17 cellular contexts compared by ENCODE assay signal in genomic region chr19:12701596-12702282, GRCh38. TPM values are rescaled to one million over a fixed set of nuclear protein-coding genes. Genes with fewer than 3 reads are reported as not detected.
DNase-seq lines count a peak whose midpoint lies in the region; TF ChIP-seq lines count a peak whose summit lies in the region.
"Had no signal": no experiment of that assay in that cellular context is flagged by ENCODE, and none has a peak within 500 bp of the region (broad histone marks: within the 10 kb centered on the region; RNA-seq: fewer than 3 reads in every experiment).

No MANE protein-coding gene starts in this region.

- no peak overlapping the region for H3K9ac ChIP-seq in mesenchymal stem cell (ENCODE audit: low read length)
- H3K9ac ChIP-seq: BLaER1 treated with 17β-estradiol and CSF1 and Interleukin-3, amounts not matched to agents 10 nM and 100 nM had no signal

- H4K8ac ChIP-seq in mesenchymal stem cell (ENCODE audit: low read length): no peak overlapping the region

- no peak overlapping the region for H2BK5ac ChIP-seq in mesenchymal stem cell (ENCODE audit: low read depth, low read length, poor library complexity, severe bottlenecking)

- H2BK12ac ChIP-seq in mesenchymal stem cell (ENCODE audit: low read length in 2 of 2): peak overlapping the region in 1 of 2 experiments; percentile 40

- no peak overlapping the region for H2BK120ac ChIP-seq in mesenchymal stem cell (ENCODE audit: low read depth, low read length)

- no peak overlapping the region for H2BK15ac ChIP-seq in mesenchymal stem cell (ENCODE audit: low read depth, poor library complexity, severe bottlenecking)

- TF ChIP-seq CTCF in HEK293 (tag by site-specific recombination; IDR thresholded peaks at IDR 0.05) (no peak), WERI-Rb-1 (IDR thresholded peaks at IDR 0.05; ENCODE audit: low read depth, low read length) (no peak)

- H3K4ac ChIP-seq in mesenchymal stem cell (ENCODE audit: low read depth in 1 of 2, low read length in 2 of 2): no peak overlapping the region

- in situ Hi-C loops in ACHN (cut with HindIII; ENCODE audit: low pct_ligation_motif_present, low pct_unique_long_range_greater_than_20kb, low sequenced_read_pairs): no loop called here

- peaks cover 36 to 86% of the 10 kb centered on the region in 2 experiments for H3K36me3 ChIP-seq in HEK293 (ENCODE audit: control insufficient read depth in 2 of 2, insufficient read depth in 1 of 2, low read length in 2 of 2)
- H3K36me3 ChIP-seq in WERI-Rb-1: peaks cover 77% of the 10 kb centered on the region
- H3K36me3 ChIP-seq in mesenchymal stem cell (ENCODE audit: control insufficient read depth in 1 of 2, insufficient read depth in 2 of 2, low read depth in 1 of 2, low read length in 2 of 2): peaks cover 89 to 90% of the 10 kb centered on the region in 2 experiments

- H3K4me2 ChIP-seq in mesenchymal stem cell (ENCODE audit: low read length, poor library complexity, severe bottlenecking): no peak overlapping the region
- H3K4me2 ChIP-seq: BLaER1 treated with 17β-estradiol and CSF1 and Interleukin-3, amounts not matched to agents 10 nM and 100 nM had no signal

- H3K4me3 ChIP-seq in HEK293 (ENCODE audit: low read depth, low read length) (no peak overlapping the region), WERI-Rb-1 (ENCODE audit: low read depth, low read length) (no peak overlapping the region), mesenchymal stem cell (ENCODE audit: insufficient read depth in 1 of 2, low read depth in 1 of 2, low read length in 2 of 2) (no peak overlapping the region)
- H3K4me3 ChIP-seq: BLaER1 treated with 17β-estradiol and CSF1 and Interleukin-3, amounts not matched to agents 10 nM and 100 nM; SJCRH30 had no signal

- CTCF ChIA-PET in HEK293 (lab: Yijun Ruan, JAX): no interaction called here

- H2AFZ ChIP-seq in mesenchymal stem cell (ENCODE audit: low read depth, low read length): no peak overlapping the region

- H2AK5ac ChIP-seq in mesenchymal stem cell (ENCODE audit: low read length, severe bottlenecking): no peak overlapping the region

- H3K79me1 ChIP-seq in mesenchymal stem cell (replicated peaks; ENCODE audit: low read length, poor library complexity, severe bottlenecking): peaks cover 46% of the 10 kb centered on the region

- no peaks in the 10 kb centered on the region for H3K4me1 ChIP-seq in HEK293 (ENCODE audit: control insufficient read depth, insufficient read depth, low read length)
- H3K4me1 ChIP-seq in mesenchymal stem cell (ENCODE audit: control insufficient read depth, insufficient read depth, low read depth, low read length): peaks cover 2% of the 10 kb centered on the region
- H3K4me1 ChIP-seq: SJCRH30 had no signal

- H3K27ac ChIP-seq in HEK293 (ENCODE audit: extremely low read depth, low read depth, low read length) (no peak overlapping the region), WERI-Rb-1 (no peak overlapping the region), mesenchymal stem cell (ENCODE audit: low read length, poor library complexity, severe bottlenecking) (no peak overlapping the region)
- H3K27ac ChIP-seq: BLaER1 treated with 17β-estradiol and CSF1 and Interleukin-3, amounts not matched to agents 10 nM and 100 nM; SJCRH30 had no signal

- peak overlapping the region; percentile 53 for H4K91ac ChIP-seq in mesenchymal stem cell (ENCODE audit: low read length)

- no peak overlapping the region for H3K23ac ChIP-seq in mesenchymal stem cell (ENCODE audit: low read length in 2 of 2)

- H3K27me3 ChIP-seq in WERI-Rb-1 (ENCODE audit: insufficient read depth, low read depth, severe bottlenecking) (no peaks in the 10 kb centered on the region), mesenchymal stem cell (ENCODE audit: control insufficient read depth in 1 of 2, insufficient read depth in 1 of 2, low read length in 2 of 2) (no peaks in the 10 kb centered on the region)
- H3K27me3 ChIP-seq: BLaER1 treated with 17β-estradiol and CSF1 and Interleukin-3, amounts not matched to agents 10 nM and 100 nM; SJCRH30 had no signal

- POLR2A ChIA-PET in HEK293 (lab: Yijun Ruan, JAX): no interaction called here

- WGBS in mesenchymal stem cell: 95% methylated on average over 33 of the region's 33 CpGs

- peak; percentile 55 for DNase-seq in WERI-Rb-1
- DNase-seq in mesenchymal stem cell: no peak
- no peak for DNase-seq in NCI-H446 treated with DMSO at 0.1 percent for 48 hours (lab: John Stamatoyannopoulos, UW)
- no peak for DNase-seq in SW480 (ENCODE audit: low spot score)
- no peak for DNase-seq in ACHN
- DNase-seq: CD8-positive, alpha-beta memory T cell; DMS79; NCI-H1092 treated with DMSO at 0.1 percent for 48 hours; NCI-H146; NCI-H2081; NCI-H510A; NCI-H774; PC-3; SJCRH30 had no signal

- no peak overlapping the region for H3K14ac ChIP-seq in mesenchymal stem cell (ENCODE audit: low read length in 2 of 2)

- H3K9me3 ChIP-seq in HEK293 (ENCODE audit: control insufficient read depth, insufficient read depth, low read depth, low read length) (no peaks in the 10 kb centered on the region), WERI-Rb-1 (ENCODE audit: severe bottlenecking) (no peaks in the 10 kb centered on the region), mesenchymal stem cell (ENCODE audit: control insufficient read depth, low read length) (no peaks in the 10 kb centered on the region)
- H3K9me3 ChIP-seq: BLaER1 treated with 17β-estradiol and CSF1 and Interleukin-3, amounts not matched to agents 10 nM and 100 nM; SJCRH30 had no signal

- no peak overlapping the region for H3K18ac ChIP-seq in mesenchymal stem cell (ENCODE audit: low read depth in 1 of 2, low read length in 2 of 2)

TF ChIP-seq in HEK293, 187 proteins besides CTCF, POLR2A, EP300 and RAD21:
- TF ChIP-seq ZFHX2 (tag by site-specific recombination; conservative IDR thresholded peaks at IDR 0.05) (peak; percentile 64), KLF9 (tag by site-specific recombination; IDR thresholded peaks at IDR 0.05; ENCODE audit: low read depth) (peak; percentile 61), RBAK (tag by site-specific recombination; IDR thresholded peaks at IDR 0.05) (no peak), PBX3 (CRISPR knock-in tag; IDR thresholded peaks at IDR 0.05) (no peak), KLF8 (tag by site-specific recombination; IDR thresholded peaks at IDR 0.05) (peak; percentile 42; the same call in 1 of the 2 replicates), ZNF292 (tag by site-specific recombination; IDR thresholded peaks at IDR 0.05; ENCODE audit: borderline replicate concordance, low read depth) (no peak), ZNF530 (tag by site-specific recombination; IDR thresholded peaks at IDR 0.05; ENCODE audit: low read depth) (no peak), ZNF175 (tag by site-specific recombination; IDR thresholded peaks at IDR 0.05) (no peak), SP2 (tag by site-specific recombination; IDR thresholded peaks at IDR 0.05) (peak; percentile 44; the same call in 1 of the 2 replicates), EGR2 (tag by site-specific recombination; IDR thresholded peaks at IDR 0.05; ENCODE audit: low read depth) (peak; percentile 79)

RNA-seq across cellular contexts. Expression of gene FBXW9, which starts 5.3 kb away (rescaled TPM):
- polyA plus RNA-seq in mesenchymal stem cell (2013, experiment 1 of 2): 5.2 TPM
- 5.2 TPM for polyA plus RNA-seq in mesenchymal stem cell (2013, experiment 2 of 2)

RNA-seq across cellular contexts. Expression of gene GNG14, which starts 13.9 kb away (rescaled TPM):
- polyA plus RNA-seq in mesenchymal stem cell (2013, experiment 1 of 2): not detected
- not detected for polyA plus RNA-seq in mesenchymal stem cell (2013, experiment 2 of 2)
- polyA plus RNA-seq: CD8-positive, alpha-beta memory T cell; IgD-negative memory B cell had no signal

RNA-seq across cellular contexts. Expression of gene DHPS, which starts 20.1 kb away (rescaled TPM):
- 39.7 TPM for polyA plus RNA-seq in mesenchymal stem cell (2013, experiment 1 of 2)
- polyA plus RNA-seq in mesenchymal stem cell (2013, experiment 2 of 2): 39.4 TPM

RNA-seq across cellular contexts. Expression of gene TNPO2, which starts 22.0 kb away (rescaled TPM):
- polyA plus RNA-seq in mesenchymal stem cell (2013, experiment 1 of 2): 39.8 TPM
- polyA plus RNA-seq in mesenchymal stem cell (2013, experiment 2 of 2): 37.8 TPM

RNA-seq across cellular contexts. Expression of gene TRIR, which starts 32.7 kb away (rescaled TPM):
- polyA plus RNA-seq in mesenchymal stem cell (2013, experiment 1 of 2): 270 TPM
- polyA plus RNA-seq in mesenchymal stem cell (2013, experiment 2 of 2): 272 TPM
